1 cellular context compared by ENCODE assay signal in genomic region chr3:185070491-185071335, GRCh38.
A peak's percentile ranks its signal among the peaks of the same experiment; 100 is the strongest.
TF ChIP-seq lines count a peak whose summit lies in the region.

No MANE protein-coding gene starts in this region.

TF ChIP-seq in HepG2, 621 proteins besides CTCF, POLR2A, EP300 and RAD21 (continued from another document):
- TF ChIP-seq ZFP91 (CRISPR knock-in tag; IDR thresholded peaks at IDR 0.05; ENCODE audit: borderline replicate concordance) (peak; percentile 37; the same call in 1 of the 2 replicates), ELF3 (CRISPR knock-in tag; IDR thresholded peaks at IDR 0.05) (peak; percentile 67; the same call in 1 of the 2 replicates), PHF5A (CRISPR knock-in tag; IDR thresholded peaks at IDR 0.05; ENCODE audit: low read depth, unreplicated experiment) (no peak), ZNF839 (CRISPR knock-in tag; IDR thresholded peaks at IDR 0.05; ENCODE audit: borderline replicate concordance) (no peak), POGK (CRISPR knock-in tag; conservative IDR thresholded peaks at IDR 0.05) (0 out of 2 replicates have a peak, but pooled peaks have one; percentile 31), ZNF605 (CRISPR knock-in tag; IDR thresholded peaks at IDR 0.05) (0 out of 2 replicates have a peak, but pooled peaks have one; percentile 24), ZMYM3 (CRISPR knock-in tag; IDR thresholded peaks at IDR 0.05) (0 out of 2 replicates have a peak, but pooled peaks have one; percentile 26), ZNF768 (CRISPR knock-in tag; IDR thresholded peaks at IDR 0.05) (peak; percentile 60), NR0B2 (CRISPR knock-in tag; IDR thresholded peaks at IDR 0.05) (0 out of 2 replicates have a peak, but pooled peaks have one; percentile 19), PHF8 (CRISPR knock-in tag; IDR thresholded peaks at IDR 0.05) (0 out of 2 replicates have a peak, but pooled peaks have one; percentile 4), PITX1 (CRISPR knock-in tag; IDR thresholded peaks at IDR 0.05) (peak; percentile 52; the same call in 1 of the 2 replicates)
- TF ChIP-seq, protein P1, sequence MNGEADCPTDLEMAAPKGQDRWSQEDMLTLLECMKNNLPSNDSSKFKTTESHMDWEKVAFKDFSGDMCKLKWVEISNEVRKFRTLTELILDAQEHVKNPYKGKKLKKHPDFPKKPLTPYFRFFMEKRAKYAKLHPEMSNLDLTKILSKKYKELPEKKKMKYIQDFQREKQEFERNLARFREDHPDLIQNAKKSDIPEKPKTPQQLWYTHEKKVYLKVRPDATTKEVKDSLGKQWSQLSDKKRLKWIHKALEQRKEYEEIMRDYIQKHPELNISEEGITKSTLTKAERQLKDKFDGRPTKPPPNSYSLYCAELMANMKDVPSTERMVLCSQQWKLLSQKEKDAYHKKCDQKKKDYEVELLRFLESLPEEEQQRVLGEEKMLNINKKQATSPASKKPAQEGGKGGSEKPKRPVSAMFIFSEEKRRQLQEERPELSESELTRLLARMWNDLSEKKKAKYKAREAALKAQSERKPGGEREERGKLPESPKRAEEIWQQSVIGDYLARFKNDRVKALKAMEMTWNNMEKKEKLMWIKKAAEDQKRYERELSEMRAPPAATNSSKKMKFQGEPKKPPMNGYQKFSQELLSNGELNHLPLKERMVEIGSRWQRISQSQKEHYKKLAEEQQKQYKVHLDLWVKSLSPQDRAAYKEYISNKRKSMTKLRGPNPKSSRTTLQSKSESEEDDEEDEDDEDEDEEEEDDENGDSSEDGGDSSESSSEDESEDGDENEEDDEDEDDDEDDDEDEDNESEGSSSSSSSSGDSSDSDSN (CRISPR knock-in tag; IDR thresholded peaks at IDR 0.05), result peak; percentile 23; the same call in 1 of the 2 replicates
- TF ChIP-seq, protein P2, sequence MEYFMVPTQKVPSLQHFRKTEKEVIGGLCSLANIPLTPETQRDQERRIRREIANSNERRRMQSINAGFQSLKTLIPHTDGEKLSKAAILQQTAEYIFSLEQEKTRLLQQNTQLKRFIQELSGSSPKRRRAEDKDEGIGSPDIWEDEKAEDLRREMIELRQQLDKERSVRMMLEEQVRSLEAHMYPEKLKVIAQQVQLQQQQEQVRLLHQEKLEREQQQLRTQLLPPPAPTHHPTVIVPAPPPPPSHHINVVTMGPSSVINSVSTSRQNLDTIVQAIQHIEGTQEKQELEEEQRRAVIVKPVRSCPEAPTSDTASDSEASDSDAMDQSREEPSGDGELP (IDR thresholded peaks at IDR 0.05; ENCODE audit: borderline replicate concordance, low read depth), result no peak
